Comparison of ENCODE assay signal across 23 cellular contexts in the genomic region with DNA sequence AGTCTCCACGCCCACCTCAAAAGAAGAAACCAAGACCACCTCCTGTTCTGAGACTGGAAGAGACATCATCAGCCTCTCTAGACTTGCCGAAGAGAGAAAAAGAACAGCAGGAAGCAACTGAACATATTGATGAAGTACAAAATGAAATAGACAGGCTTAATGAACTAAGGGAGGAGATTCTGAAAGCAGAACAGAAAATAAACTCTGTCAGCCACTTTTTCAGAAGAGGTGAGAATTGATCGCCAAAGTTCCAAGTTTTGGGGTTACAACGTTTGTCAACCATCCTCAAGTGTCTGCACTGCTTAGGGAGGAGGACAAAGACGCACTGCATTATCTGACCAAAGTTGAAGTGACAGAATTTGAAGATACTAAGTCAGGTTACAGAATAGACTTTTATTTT.
"Had no signal": no experiment of that assay in that cellular context is flagged by ENCODE, and none has a peak within 500 bp of the region (broad histone marks: within the 10 kb centered on the region; RNA-seq: fewer than 3 reads in every experiment).

No MANE protein-coding gene starts in this region.

- H3K4me3 ChIP-seq: SJSA1, SK-N-MC had no signal

- ATAC-seq: T-cell had no signal

- H3K27ac Mint-ChIP-seq: T-cell had no signal

- FAIRE-seq: RCC 7860 had no signal

- H3K27me3 Mint-ChIP-seq: T-cell had no signal

- H3K27ac ChIP-seq: SJSA1, SK-N-MC had no signal

- H3K36me3 ChIP-seq: SJSA1 had no signal

- H3K9me3 Mint-ChIP-seq: T-cell had no signal

- H3K9me3 ChIP-seq: SJSA1 had no signal

- H3K4me3 Mint-ChIP-seq: T-cell had no signal

- DNase-seq: KBM-7; NCI-H1092; NCI-H1105 treated with DMSO at 0.1 percent for 48 hours; NCI-H1417 treated with DMSO at 0.1 percent for 48 hours; NCI-H146; NCI-H1694 treated with DMSO at 0.1 percent for 48 hours; NCI-H1930; NCI-H2081; NCI-H2107; NCI-H2227 treated with DMSO at 0.1 percent for 48 hours; NCI-H524; NCI-H526 treated with DMSO at 0.1 percent for 48 hours; NCI-H748 treated with DMSO at 0.1 percent for 48 hours; NK-92 treated with Interleukin-12 subunit alpha and Interleukin-12 subunit beta, amount 100 ng/mL, for 24 hours; OCI-M1; Right ventricle myocardium superior; RPMI8226; SIG-M5; SW 1271; T-cell had no signal

- H3K27me3 ChIP-seq: SJSA1 had no signal
